ENCODE assay signal across 10 cellular contexts in the genomic region with DNA sequence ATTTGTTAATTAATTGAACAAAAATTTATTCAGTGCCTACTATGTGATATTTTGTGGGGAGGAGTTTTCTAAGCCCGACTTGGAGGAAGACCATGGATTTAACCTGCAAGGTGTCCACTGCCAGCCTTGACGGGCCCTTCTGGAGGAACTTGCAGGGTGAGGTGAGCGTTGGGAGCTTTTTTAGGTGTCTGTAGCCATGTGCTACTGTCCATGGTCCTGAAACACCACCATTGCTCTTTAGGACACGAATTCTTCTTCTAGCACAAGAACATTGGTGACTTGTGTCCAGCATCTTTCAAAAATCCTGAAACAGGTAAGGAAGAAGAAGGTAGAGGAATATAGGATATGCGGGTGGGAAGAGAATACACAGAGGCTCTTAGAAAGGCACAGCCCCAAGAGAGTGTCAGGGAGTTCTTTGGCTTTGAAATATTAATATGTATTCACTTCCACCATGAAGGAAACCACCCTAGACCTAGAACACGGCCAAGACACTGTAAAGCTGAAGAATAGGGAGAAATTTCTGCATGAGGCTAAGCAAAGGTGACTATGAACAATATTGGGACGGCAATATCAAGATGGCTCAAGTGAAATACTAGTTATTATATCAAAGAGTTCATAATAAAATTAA. TPM values are rescaled to one million over a fixed set of nuclear protein-coding genes. Genes with fewer than 3 reads are reported as not detected.
DNase-seq lines count a peak whose midpoint lies in the region; TF ChIP-seq lines count a peak whose summit lies in the region.
"Had no signal": no experiment of that assay in that cellular context is flagged by ENCODE, and none has a peak within 500 bp of the region (broad histone marks: within the 10 kb centered on the region; RNA-seq: fewer than 3 reads in every experiment).

No MANE protein-coding gene starts in this region.

- peaks cover 2% of the 10 kb centered on the region; the same call in 1 of the 2 replicates for H3K27me3 ChIP-seq in H7 (ENCODE audit: control insufficient read depth, insufficient read depth, low read length)
- peaks cover 1% of the 10 kb centered on the region for H3K27me3 ChIP-seq in mammary epithelial cell (ENCODE audit: insufficient read depth, low read length)
- H3K27me3 ChIP-seq in sigmoid colon = no peaks in the 10 kb centered on the region

- WGBS in mammary epithelial cell (ENCODE audit: low coverage, missing lambda C conversion rate) = 38% methylated on average over 6 of the region's 7 CpGs
- WGBS in sigmoid colon, 2 donors = 18 to 25% methylated on average over 7 of the region's 7 CpGs

- dilution Hi-C loops in mammary epithelial cell (cut with HindIII; ENCODE audit: low sequenced_read_pairs) = no loop called here

- no peak for TF ChIP-seq CTCF in mammary epithelial cell (conservative IDR thresholded peaks at IDR 0.05 in 1 of 2, IDR thresholded peaks at IDR 0.05 in 1 of 2; ENCODE audit: extremely low read depth in 1 of 2, insufficient read depth in 1 of 2, low read depth in 1 of 2, low read length in 2 of 2)
- no peak for TF ChIP-seq CTCF in nephron progenitor cell (IDR thresholded peaks at IDR 0.05)
- no peak for TF ChIP-seq CTCF in sigmoid colon (IDR thresholded peaks at IDR 0.05)

- H3K9ac ChIP-seq in mammary epithelial cell (ENCODE audit: insufficient read depth, low read length) = no peak overlapping the region

- TF ChIP-seq POLR2A in sigmoid colon (IDR thresholded peaks at IDR 0.05) = no peak

- H3K4me1 ChIP-seq in mammary epithelial cell (ENCODE audit: insufficient read depth, low read length) (no peaks in the 10 kb centered on the region), sigmoid colon (no peaks in the 10 kb centered on the region)

- H3K27ac Mint-ChIP-seq in nephron progenitor cell = no peak overlapping the region

- H3K4me1 Mint-ChIP-seq in nephron progenitor cell = no peaks in the 10 kb centered on the region

- H3K27me3 Mint-ChIP-seq in nephron progenitor cell (ENCODE audit: low read depth, poor library complexity) = peaks cover 61% of the 10 kb centered on the region

- no peaks in the 10 kb centered on the region for H3K36me3 ChIP-seq in H7 (replicated peaks; ENCODE audit: control insufficient read depth, insufficient read depth, low read length)
- no peaks in the 10 kb centered on the region for H3K36me3 ChIP-seq in mammary epithelial cell (ENCODE audit: insufficient read depth, low read length)
- H3K36me3 ChIP-seq in sigmoid colon = no peaks in the 10 kb centered on the region
- H3K36me3 ChIP-seq: neutrophil had no signal

- H4K20me1 ChIP-seq in mammary epithelial cell (ENCODE audit: insufficient read depth, low read length) = no peaks in the 10 kb centered on the region

- H3K4me3 Mint-ChIP-seq in nephron progenitor cell = no peak overlapping the region

- no peaks in the 10 kb centered on the region for H3K9me3 Mint-ChIP-seq in nephron progenitor cell

- no TSS peak for BruUV-seq in mammary epithelial cell (replicated peaks; lab: Mats Ljungman, UMichigan)

- H3K4me2 ChIP-seq in mammary epithelial cell (ENCODE audit: insufficient read depth, low read depth, low read length) = no peak overlapping the region

- CTCF ChIA-PET in mammary epithelial cell (lab: Charles Lee; ENCODE audit: low non-redundant PET) = no interaction called here

- no peaks in the 10 kb centered on the region for H3K79me2 ChIP-seq in mammary epithelial cell (ENCODE audit: insufficient read depth, low read length)

- no peaks in the 10 kb centered on the region for H3K36me3 Mint-ChIP-seq in nephron progenitor cell (ENCODE audit: low read depth)

- H3K9me3 ChIP-seq in mammary epithelial cell (replicated peaks; ENCODE audit: insufficient read depth, low read length) (no peaks in the 10 kb centered on the region), sigmoid colon (no peaks in the 10 kb centered on the region)
- H3K9me3 ChIP-seq: neutrophil had no signal

- no peak overlapping the region for H2AFZ ChIP-seq in mammary epithelial cell (ENCODE audit: low read depth, low read length)

- no peak for TF ChIP-seq EP300 in sigmoid colon (IDR thresholded peaks at IDR 0.05)

- in situ Hi-C loops in mammary epithelial cell (cut with MboI; ENCODE audit: low sequenced_read_pairs in 2 of 2) = no loop called here

- H3K4me3 ChIP-seq in H7 (ENCODE audit: insufficient read depth, low read depth, low read length) = no peak overlapping the region
- H3K4me3 ChIP-seq in mammary epithelial cell (replicated peaks in 1 of 3; ENCODE audit: insufficient read depth in 1 of 3, low read depth in 2 of 3, low read length in 3 of 3) = no peak overlapping the region
- H3K4me3 ChIP-seq in sigmoid colon = no peak overlapping the region

- peak; percentile 61 for DNase-seq in H7
- DNase-seq in RPMI7951 (ENCODE audit: low read depth) = peak; percentile 56
- peak; percentile 49 for DNase-seq in mammary epithelial cell
- peak; percentile 73 for DNase-seq in nephron progenitor cell
- no peak for DNase-seq in NCI-H2081 (lab: John Stamatoyannopoulos, UW)
- no peak for DNase-seq in sigmoid colon
- DNase-seq in globus pallidus (ENCODE audit: low spot score) = no peak
- DNase-seq in nucleus accumbens (lab: John Stamatoyannopoulos, UW) = no peak

- H3K27ac ChIP-seq in mammary epithelial cell (ENCODE audit: insufficient read depth, low read depth, low read length) = no peak overlapping the region
- no peak overlapping the region for H3K27ac ChIP-seq in sigmoid colon
- H3K27ac ChIP-seq: neutrophil had no signal

- intact Hi-C loops in mammary epithelial cell (cut with micrococcal nuclease) (loop anchor here (10.0 kb wide), 1 partner anchor 124 kb away; no protein-coding TSS in a partner anchor), sigmoid colon (cut with DNase I) (no loop called here)

RNA-seq across cellular contexts. Expression of gene OR4D1, which starts 27.9 kb away (rescaled TPM):
- 0.03 and 0.22 TPM in 2 replicates for total RNA-seq in H7 (2014; rRNA removed; shearing (Covaris generic))
- not detected in 2 replicates for total RNA-seq in RPMI7951 (2014; rRNA removed; shearing (Covaris generic))
- total RNA-seq in mammary epithelial cell (not detected), sigmoid colon (not detected)
- polyA plus RNA-seq in mammary epithelial cell (not detected), sigmoid colon (under 1 TPM in 1 of 3 donors, not detected in 2; 0.07 TPM)
- not detected for polyA minus RNA-seq in mammary epithelial cell

RNA-seq across cellular contexts. Expression of gene DYNLL2, which starts 37.1 kb away (rescaled TPM):
- total RNA-seq in H7 (2014; rRNA removed; shearing (Covaris generic)) = 10.2 and 10.5 TPM in 2 replicates
- total RNA-seq in RPMI7951 (2014; rRNA removed; shearing (Covaris generic)) = 7.6 and 8.0 TPM in 2 replicates
- 10 to 100 TPM; 12.8 to 27.6 TPM for total RNA-seq in mammary epithelial cell
- polyA plus RNA-seq in mammary epithelial cell = 12.0 TPM
- polyA minus RNA-seq in mammary epithelial cell = 23.5 TPM
- 10 to 100 TPM; 19.4 to 28.9 (median 22.8) TPM for total RNA-seq in sigmoid colon
- polyA plus RNA-seq in sigmoid colon = 10 to 100 TPM; 26.4 to 44.9 (median 32.1) TPM

RNA-seq across cellular contexts. Expression of gene OR4D2, which starts 46.5 kb away (rescaled TPM):
- total RNA-seq in H7 (2014; rRNA removed; shearing (Covaris generic)) = not detected in 2 replicates
- total RNA-seq in RPMI7951 (2014; rRNA removed; shearing (Covaris generic)) = not detected in 2 replicates
- not detected for total RNA-seq in mammary epithelial cell
- polyA plus RNA-seq in mammary epithelial cell = not detected
- 2.1 TPM for polyA minus RNA-seq in mammary epithelial cell
- total RNA-seq in sigmoid colon = not detected
- not detected for polyA plus RNA-seq in sigmoid colon
- total RNA-seq: T-helper 2 cell treated with Interferon-gamma antibody and Interleukin-4, amounts not matched to agents 100 ng/mL and 5 ng/mL, for 36 hours had no signal

Comparison
In these comparisons a context has a peak if more than half of its experiments do, and no peak if none do; other contexts are left out.
1. DNase-seq: peak in H7 (single experiment), RPMI7951 (single experiment), mammary epithelial cell (single experiment) and nephron progenitor cell (single experiment); none in NCI-H2081 (0 of 2), sigmoid colon (single experiment), globus pallidus (single experiment) and nucleus accumbens (0 of 56).